Comparison of ENCODE assay signal across 15 cellular contexts in the genomic region with DNA sequence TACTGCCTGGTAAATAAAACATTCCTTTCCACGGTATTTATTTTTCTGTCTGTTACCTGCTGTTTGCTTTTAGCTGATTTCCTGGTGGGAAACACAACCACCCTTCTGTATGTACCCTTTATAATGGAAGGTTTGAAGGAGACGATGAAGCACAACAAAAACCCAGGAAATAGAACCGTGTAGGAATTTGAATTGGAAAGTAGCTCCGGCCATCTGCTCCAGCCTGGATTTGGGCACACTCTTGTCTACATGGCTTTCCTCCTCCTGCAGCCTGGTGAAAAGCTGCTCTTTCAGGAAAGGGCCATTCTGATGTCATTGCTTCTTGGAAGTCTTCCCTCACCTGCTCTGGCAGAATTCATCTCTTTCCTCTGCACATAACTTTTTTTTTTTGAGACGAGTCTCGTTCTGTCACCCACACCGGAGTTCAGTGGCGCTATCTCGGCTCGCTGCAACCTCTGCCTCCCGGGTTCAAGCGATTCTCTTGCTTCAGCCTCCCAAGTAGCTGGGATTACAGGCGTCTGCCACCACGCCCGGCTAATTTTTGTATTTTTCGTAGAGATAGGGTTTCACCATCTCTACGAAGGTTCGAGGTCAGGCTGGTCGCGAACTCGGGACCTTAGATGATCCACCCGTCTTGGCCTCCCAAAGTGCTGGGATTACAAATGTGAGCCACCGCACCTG. TPM values are rescaled to one million over a fixed set of nuclear protein-coding genes. Genes with fewer than 3 reads are reported as not detected.
DNase-seq lines count a peak whose midpoint lies in the region; ATAC-seq and TF ChIP-seq lines count a peak whose summit lies in the region.
"Had no signal": no experiment of that assay in that cellular context is flagged by ENCODE, and none has a peak within 500 bp of the region (broad histone marks: within the 10 kb centered on the region; RNA-seq: fewer than 3 reads in every experiment).

No MANE protein-coding gene starts in this region.

- 88% methylated on average over 23 of the region's 23 CpGs for WGBS in right cardiac atrium
- 90 to 92% methylated on average over 23 of the region's 23 CpGs for WGBS in upper lobe of left lung, 2 donors

- intact Hi-C loops in right cardiac atrium (cut with DNase I) (no loop called here), PC-9 (cut with micrococcal nuclease; ENCODE audit: unreplicated experiment) (no loop called here)

- POLR2A ChIA-PET in PC-9 (lab: Charles Lee; ENCODE audit: unreplicated experiment): no interaction called here

- H3K4me3 Mint-ChIP-seq in type B pancreatic cell: peak overlapping the region; percentile 92
- H3K4me3 Mint-ChIP-seq: stimulated activated naive B cell treated with anti-CD40 and anti-IgM and Interleukin-4, amounts not matched to agents 10 μg/mL and 1 μg/mL and 100 μg/mL, for 72 hours had no signal

- H3K4me3 ChIP-seq in right cardiac atrium (ENCODE audit: low read length) (no peak overlapping the region), right atrium auricular region (no peak overlapping the region), iPS-18a (ENCODE audit: low read length) (peak overlapping the region; percentile 84), PC-9 (no peak overlapping the region), upper lobe of left lung (no peak overlapping the region)

- no peak for DNase-seq in right cardiac atrium
- no peak for DNase-seq in right atrium auricular region (ENCODE audit: low spot score)
- DNase-seq in type B pancreatic cell (ENCODE audit: extremely low spot score, unreplicated experiment): no peak
- no peak for DNase-seq in PC-9
- DNase-seq in upper lobe of left lung: no peak
- DNase-seq in kidney tubule cell (ENCODE audit: low spot score): no peak
- DNase-seq: activated gamma-delta T cell; GDM1; hippocampal formation; mesenchymal stem cell; stimulated activated CD4-positive, alpha-beta T cell treated with anti-CD3 and anti-CD28 coated beads, Interleukin-2, amount 100 ng/mL, for 48 hours; stimulated activated naive B cell treated with anti-CD40 and anti-IgM and Interleukin-4, amounts not matched to agents 10 μg/mL and 1 μg/mL and 100 μg/mL, for 72 hours had no signal

- H3K36me3 ChIP-seq in right atrium auricular region (no peaks in the 10 kb centered on the region), iPS-18a (ENCODE audit: control insufficient read depth, low read depth, low read length) (no peaks in the 10 kb centered on the region), PC-9 (ENCODE audit: low read depth) (no peaks in the 10 kb centered on the region), upper lobe of left lung (no peaks in the 10 kb centered on the region)

- no peaks in the 10 kb centered on the region for H3K9me3 ChIP-seq in right cardiac atrium (ENCODE audit: control insufficient read depth, low read length)
- H3K9me3 ChIP-seq in right atrium auricular region: no peaks in the 10 kb centered on the region
- no peaks in the 10 kb centered on the region for H3K9me3 ChIP-seq in iPS-18a (ENCODE audit: control insufficient read depth, low read depth, low read length)
- no peaks in the 10 kb centered on the region for H3K9me3 ChIP-seq in PC-9 (ENCODE audit: insufficient read depth, low read depth)
- no peaks in the 10 kb centered on the region for H3K9me3 ChIP-seq in upper lobe of left lung

- H3K9me3 Mint-ChIP-seq in type B pancreatic cell: no peaks in the 10 kb centered on the region
- H3K9me3 Mint-ChIP-seq: stimulated activated naive B cell treated with anti-CD40 and anti-IgM and Interleukin-4, amounts not matched to agents 10 μg/mL and 1 μg/mL and 100 μg/mL, for 72 hours had no signal

- peaks cover 4% of the 10 kb centered on the region for H3K36me3 Mint-ChIP-seq in type B pancreatic cell
- H3K36me3 Mint-ChIP-seq: stimulated activated naive B cell treated with anti-CD40 and anti-IgM and Interleukin-4, amounts not matched to agents 10 μg/mL and 1 μg/mL and 100 μg/mL, for 72 hours had no signal

- peak overlapping the region; percentile 42 for H3K27ac ChIP-seq in right cardiac atrium (ENCODE audit: low read length)
- H3K27ac ChIP-seq in right atrium auricular region: peak overlapping the region in 1 of 2 donors; percentile 95
- H3K27ac ChIP-seq in VCaP: peak overlapping the region; percentile 85
- no peak overlapping the region for H3K27ac ChIP-seq in iPS-18a (ENCODE audit: low read length)
- H3K27ac ChIP-seq in PC-9: no peak overlapping the region
- H3K27ac ChIP-seq in upper lobe of left lung: no peak overlapping the region
- H3K27ac ChIP-seq: epithelial cell of prostate had no signal

- H3K4me1 ChIP-seq in right cardiac atrium (ENCODE audit: control insufficient read depth, insufficient read depth, low read length): peaks cover 6% of the 10 kb centered on the region
- peaks cover 0 to 20% of the 10 kb centered on the region in 2 donors for H3K4me1 ChIP-seq in right atrium auricular region
- H3K4me1 ChIP-seq in iPS-18a (ENCODE audit: control insufficient read depth, low read depth, low read length): peaks cover 26% of the 10 kb centered on the region
- H3K4me1 ChIP-seq in PC-9 (replicated peaks; ENCODE audit: insufficient read depth): peaks cover 9% of the 10 kb centered on the region
- H3K4me1 ChIP-seq in upper lobe of left lung: peaks cover 14 to 26% (median 20%) of the 10 kb centered on the region in 4 donors

- no peak for TF ChIP-seq EP300 in upper lobe of left lung (IDR thresholded peaks at IDR 0.05)

- H3K4me1 Mint-ChIP-seq in type B pancreatic cell (ENCODE audit: unreplicated experiment): peaks cover 21% of the 10 kb centered on the region

- H3K27me3 Mint-ChIP-seq in type B pancreatic cell: peaks cover 23% of the 10 kb centered on the region

- no peaks in the 10 kb centered on the region for H4K20me1 ChIP-seq in PC-9 (ENCODE audit: insufficient read depth)

- TF ChIP-seq POLR2A in upper lobe of left lung (IDR thresholded peaks at IDR 0.05): no peak

- TF ChIP-seq CTCF in right atrium auricular region (IDR thresholded peaks at IDR 0.05) (no peak), VCaP (conservative IDR thresholded peaks at IDR 0.05) (no peak), type B pancreatic cell (conservative IDR thresholded peaks at IDR 0.05) (no peak), PC-9 (conservative IDR thresholded peaks at IDR 0.05) (no peak), upper lobe of left lung (IDR thresholded peaks at IDR 0.05) (no peak)

- peaks cover 11% of the 10 kb centered on the region for H3F3A ChIP-seq in PC-9 (ENCODE audit: insufficient read depth, low read depth)

- H3K79me2 ChIP-seq in PC-9 (ENCODE audit: low read depth): peaks cover 11% of the 10 kb centered on the region

- CTCF ChIA-PET in PC-9 (lab: Charles Lee): no interaction called here

- no peaks in the 10 kb centered on the region for H3K27me3 ChIP-seq in right cardiac atrium (ENCODE audit: control insufficient read depth, insufficient read depth)
- no peaks in the 10 kb centered on the region for H3K27me3 ChIP-seq in right atrium auricular region
- peaks cover 50% of the 10 kb centered on the region for H3K27me3 ChIP-seq in iPS-18a (ENCODE audit: control insufficient read depth, insufficient read depth, low read length)
- no peaks in the 10 kb centered on the region for H3K27me3 ChIP-seq in PC-9 (ENCODE audit: insufficient read depth, low read depth)
- peaks cover 0 to 12% (median 0%) of the 10 kb centered on the region in 4 donors for H3K27me3 ChIP-seq in upper lobe of left lung

- H2AFZ ChIP-seq in PC-9: no peak overlapping the region

- no peak for ATAC-seq in right cardiac atrium
- ATAC-seq in upper lobe of left lung (ENCODE audit: low FRiP score in 2 of 2): no peak
- ATAC-seq: stimulated activated naive B cell treated with anti-CD40 and anti-IgM and Interleukin-4, amounts not matched to agents 10 μg/mL and 1 μg/mL and 100 μg/mL, for 72 hours had no signal

- no peak overlapping the region for H3K4me2 ChIP-seq in PC-9

- peak overlapping the region; percentile 38 for H3K9ac ChIP-seq in iPS-18a (ENCODE audit: low read length)

- H3K9me2 ChIP-seq in PC-9 (ENCODE audit: insufficient read depth): no peaks in the 10 kb centered on the region

- no TSS peak for BruUV-seq in PC-9 (replicated peaks; lab: Mats Ljungman, UMichigan)

- H3K27ac Mint-ChIP-seq in type B pancreatic cell: peak overlapping the region; percentile 18
- H3K27ac Mint-ChIP-seq: stimulated activated naive B cell treated with anti-CD40 and anti-IgM and Interleukin-4, amounts not matched to agents 10 μg/mL and 1 μg/mL and 100 μg/mL, for 72 hours had no signal

RNA-seq across cellular contexts. Expression of gene AK4, which starts 2.7 kb away (rescaled TPM):
- total RNA-seq in right cardiac atrium (100 to 1,000 TPM in 1 of 4 donors, 10 to 100 TPM in 3; 75.1 to 102 (median 90.8) TPM), right atrium auricular region (10 to 100 TPM; 59.7 to 80.9 TPM), type B pancreatic cell (ENCODE audit: low replicate concordance) (35.2 and 80.0 TPM in 2 replicates), PC-9 (2021) (16.5 and 17.6 TPM in 2 replicates), upper lobe of left lung (1 to 10 TPM in 4 of 6 donors, under 1 TPM in 2; 0.44 to 7.0 (median 3.6) TPM)
- polyA plus RNA-seq in right cardiac atrium: 31.2 TPM

Comparison
In these comparisons a context has a peak if more than half of its experiments do, and no peak if none do; other contexts are left out.
1. H3K27ac ChIP-seq: peak in right cardiac atrium (single experiment) and VCaP (single experiment); none in iPS-18a (single experiment), PC-9 (single experiment) and upper lobe of left lung (0 of 4).